In the genomic region with DNA sequence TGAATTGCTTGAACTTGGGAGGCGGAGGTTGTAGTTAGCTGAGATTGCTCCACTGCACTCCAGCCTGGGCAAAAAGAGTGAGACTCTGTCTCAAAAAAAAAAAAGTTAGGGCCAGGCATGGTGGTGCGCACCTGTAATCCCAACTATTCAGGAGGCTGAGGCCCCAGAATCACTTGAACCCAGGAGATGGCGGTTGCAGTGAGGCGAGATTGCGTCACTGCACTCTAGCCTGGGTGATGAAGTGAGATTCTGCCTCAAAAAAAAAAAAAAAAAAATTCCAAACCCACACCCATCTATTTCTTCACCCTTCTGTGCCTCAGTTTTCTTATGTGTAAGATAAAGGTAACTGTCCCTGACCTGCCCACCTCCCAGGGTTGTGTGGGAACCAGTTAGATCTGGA, we compare ENCODE assay signal across 9 cellular contexts. TPM values are rescaled to one million over a fixed set of nuclear protein-coding genes. Genes with fewer than 3 reads are reported as not detected.
A peak's percentile ranks its signal among the peaks of the same experiment; 100 is the strongest.
DNase-seq lines count a peak whose midpoint lies in the region; ATAC-seq, FAIRE-seq and TF ChIP-seq lines count a peak whose summit lies in the region.
"Had no signal": no experiment of that assay in that cellular context is flagged by ENCODE, and none has a peak within 500 bp of the region (broad histone marks: within the 10 kb centered on the region; RNA-seq: fewer than 3 reads in every experiment).

No MANE protein-coding gene starts in this region.

- no peaks in the 10 kb centered on the region for H3K9me3 Mint-ChIP-seq in activated naive CD8-positive, alpha-beta T cell treated with anti-CD3 and anti-CD28 coated beads, Interleukin-2, amount 50 U/mL, for 24 hours
- H3K9me3 Mint-ChIP-seq: central memory CD8-positive, alpha-beta T cell had no signal

- no peaks in the 10 kb centered on the region for H3K9me2 ChIP-seq in DOHH2 (replicated peaks; ENCODE audit: control insufficient read depth, low read length)

- H2AFZ ChIP-seq in osteoblast (ENCODE audit: low read length): no peak overlapping the region

- H3K9me3 ChIP-seq in DOHH2 (ENCODE audit: control insufficient read depth, insufficient read depth, low read length) (no peaks in the 10 kb centered on the region), osteoblast (ENCODE audit: low read depth, low read length) (no peaks in the 10 kb centered on the region), kidney (ENCODE audit: control insufficient read depth in 1 of 2, low read length in 2 of 2) (no peaks in the 10 kb centered on the region)

- no peaks in the 10 kb centered on the region for H3K36me3 Mint-ChIP-seq in activated naive CD8-positive, alpha-beta T cell treated with anti-CD3 and anti-CD28 coated beads, Interleukin-2, amount 50 U/mL, for 24 hours (ENCODE audit: low read depth)

- no peaks in the 10 kb centered on the region for H3K79me2 ChIP-seq in DOHH2 (ENCODE audit: control insufficient read depth, low read length)
- no peaks in the 10 kb centered on the region for H3K79me2 ChIP-seq in osteoblast (ENCODE audit: insufficient read depth, low read length)

- H3K4me1 Mint-ChIP-seq in activated naive CD8-positive, alpha-beta T cell treated with anti-CD3 and anti-CD28 coated beads, Interleukin-2, amount 50 U/mL, for 24 hours: peaks cover 28% of the 10 kb centered on the region

- H3K27me3 Mint-ChIP-seq in activated naive CD8-positive, alpha-beta T cell treated with anti-CD3 and anti-CD28 coated beads, Interleukin-2, amount 50 U/mL, for 24 hours: no peaks in the 10 kb centered on the region
- H3K27me3 Mint-ChIP-seq: central memory CD8-positive, alpha-beta T cell had no signal

- H3K27ac ChIP-seq in DOHH2 (ENCODE audit: low read depth, low read length): no peak overlapping the region
- H3K27ac ChIP-seq in osteoblast (ENCODE audit: low read depth, low read length): no peak overlapping the region
- no peak overlapping the region for H3K27ac ChIP-seq in kidney (ENCODE audit: low read depth in 2 of 2, low read length in 2 of 2)

- no peak overlapping the region for H3K4me3 ChIP-seq in DOHH2 (ENCODE audit: low read length)
- H3K4me3 ChIP-seq in osteoblast (ENCODE audit: insufficient read depth, low read length): no peak overlapping the region
- H3K4me3 ChIP-seq in kidney (ENCODE audit: low read length in 2 of 2): no peak overlapping the region

- no peak for FAIRE-seq in kidney (lab: Jason Lieb, UNC)

- peaks cover 16% of the 10 kb centered on the region for H3F3A ChIP-seq in DOHH2 (ENCODE audit: control insufficient read depth, insufficient read depth)

- H3K27me3 ChIP-seq in DOHH2 (ENCODE audit: control insufficient read depth, low read length) (no peaks in the 10 kb centered on the region), osteoblast (ENCODE audit: insufficient read depth, low read length) (no peaks in the 10 kb centered on the region)

- H3K9ac ChIP-seq in kidney (ENCODE audit: low read length in 2 of 2): peak overlapping the region in 1 of 2 donors; percentile 7

- H3K4me3 Mint-ChIP-seq in activated naive CD8-positive, alpha-beta T cell treated with anti-CD3 and anti-CD28 coated beads, Interleukin-2, amount 50 U/mL, for 24 hours: peak overlapping the region; percentile 62

- peak; percentile 12 for ATAC-seq in HG03460 (IDR thresholded peaks at IDR 0.05; ENCODE audit: unreplicated experiment)
- ATAC-seq in activated naive CD8-positive, alpha-beta T cell treated with anti-CD3 and anti-CD28 coated beads, Interleukin-2, amount 50 U/mL, for 24 hours: no peak
- ATAC-seq in activated CD4-positive, CD25-positive, alpha-beta regulatory T cell treated with anti-CD3 and anti-CD28 coated beads, Interleukin-2, amount 50 U/mL, for 24 hours: no peak

- H3K4me2 ChIP-seq in DOHH2 (ENCODE audit: low read length) (peak overlapping the region; percentile 33), osteoblast (ENCODE audit: insufficient read depth, low read length) (peak overlapping the region; percentile 45)

- H3K4me1 ChIP-seq in DOHH2 (ENCODE audit: control insufficient read depth, low read length) (peaks cover 34% of the 10 kb centered on the region), osteoblast (ENCODE audit: insufficient read depth, low read length) (peaks cover 48% of the 10 kb centered on the region), kidney (ENCODE audit: control insufficient read depth in 1 of 2, insufficient read depth in 1 of 2, low read depth in 1 of 2, low read length in 2 of 2) (peaks cover 28 to 29% of the 10 kb centered on the region in 2 donors)

- H3K27ac Mint-ChIP-seq in activated naive CD8-positive, alpha-beta T cell treated with anti-CD3 and anti-CD28 coated beads, Interleukin-2, amount 50 U/mL, for 24 hours: peak overlapping the region; percentile 55

- no peaks in the 10 kb centered on the region for H4K20me1 ChIP-seq in DOHH2 (ENCODE audit: control insufficient read depth, insufficient read depth, low read depth, low read length)
- no peaks in the 10 kb centered on the region for H4K20me1 ChIP-seq in osteoblast (ENCODE audit: insufficient read depth, low read length)

- DNase-seq in activated naive CD8-positive, alpha-beta T cell treated with anti-CD3 and anti-CD28 coated beads, Interleukin-2, amount 50 U/mL, for 24 hours: no peak
- DNase-seq in osteoblast (ENCODE audit: insufficient read length, low spot score, missing footprints): no peak
- DNase-seq in kidney: no peak
- DNase-seq in GF-D8 (lab: John Stamatoyannopoulos, UW): no peak
- DNase-seq: NCI-H2081 had no signal

- intact Hi-C loops in kidney (cut with DNase I): no loop called here

- H3K36me3 ChIP-seq in DOHH2 (ENCODE audit: control insufficient read depth, low read length) (no peaks in the 10 kb centered on the region), osteoblast (ENCODE audit: insufficient read depth, low read length) (no peaks in the 10 kb centered on the region), kidney (ENCODE audit: control insufficient read depth in 1 of 2, insufficient read depth in 2 of 2, low read length in 2 of 2) (no peaks in the 10 kb centered on the region)

- no peak for TF ChIP-seq CTCF in DOHH2 (IDR thresholded peaks at IDR 0.05; ENCODE audit: low read depth, low read length, poor library complexity, severe bottlenecking)
- no peak for TF ChIP-seq CTCF in osteoblast (IDR thresholded peaks at IDR 0.05; ENCODE audit: extremely low read depth, low read depth, low read length)
- no peak for TF ChIP-seq CTCF in kidney (IDR thresholded peaks at IDR 0.05; ENCODE audit: borderline replicate concordance, extremely low read depth, insufficient read depth)

RNA-seq across cellular contexts. Expression of a gene that starts 11.0 kb away (rescaled TPM):
- total RNA-seq in osteoblast: 12.7 and 14.1 TPM in 2 replicates
- total RNA-seq in kidney: 67.6 TPM
- 10.9 TPM for polyA plus RNA-seq in kidney (ENCODE audit: insufficient read depth, low read depth, low replicate concordance)

RNA-seq across cellular contexts. Expression of a gene that starts 45.9 kb away (rescaled TPM):
- total RNA-seq in osteoblast (4.4 and 4.7 TPM in 2 replicates), kidney (22.7 TPM)
- polyA plus RNA-seq in kidney (ENCODE audit: insufficient read depth, low read depth, low replicate concordance): 6.8 TPM
